24 cellular contexts compared by ENCODE assay signal in genomic region chr16:29154100-29154499, GRCh38.
DNase-seq lines count a peak whose midpoint lies in the region; ATAC-seq, FAIRE-seq and TF ChIP-seq lines count a peak whose summit lies in the region.
"Had no signal": no experiment of that assay in that cellular context is flagged by ENCODE, and none has a peak within 500 bp of the region (broad histone marks: within the 10 kb centered on the region; RNA-seq: fewer than 3 reads in every experiment).

No MANE protein-coding gene starts in this region.

- BruUV-seq in HepG2 (replicated peaks; lab: Mats Ljungman, UMichigan): no TSS peak

- H3K4me1 ChIP-seq in HepG2 (ENCODE audit: insufficient read depth, low read length) (peaks cover 70% of the 10 kb centered on the region), right lobe of liver (peaks cover 0 to 18% (median 5%) of the 10 kb centered on the region in 4 donors)
- H3K4me1 ChIP-seq: Peyer's patch, SJCRH30 had no signal

- H3K79me2 ChIP-seq in HepG2 (ENCODE audit: insufficient read depth, low read length): no peaks in the 10 kb centered on the region

- no peaks in the 10 kb centered on the region for H3K9me3 Mint-ChIP-seq in memory B cell
- H3K9me3 Mint-ChIP-seq: activated naive CD4-positive, alpha-beta T cell treated with anti-CD3 and anti-CD28 coated beads, Interleukin-2, amount 50 U/mL, for 72 hours; activated T-cell treated with anti-CD3 and anti-CD28 coated beads, Interleukin-2, amount 50 U/mL, for 72 hours had no signal

- TF ChIP-seq POLR2A in HepG2 (IDR thresholded peaks at IDR 0.05; ENCODE audit: insufficient read depth in 1 of 2, low read depth in 2 of 2, low read length in 2 of 2) (no peak), right lobe of liver (IDR thresholded peaks at IDR 0.05) (no peak)

- TF ChIP-seq RAD21 in HepG2 (CRISPR knock-in tag; IDR thresholded peaks at IDR 0.05): no peak

- H3K4me3 Mint-ChIP-seq in memory B cell: no peak overlapping the region
- H3K4me3 Mint-ChIP-seq: activated CD4-positive, alpha-beta T cell treated with anti-CD3 and anti-CD28 coated beads for 36 hours; activated T-cell treated with anti-CD3 and anti-CD28 coated beads, Interleukin-2, amount 50 U/mL, for 72 hours had no signal

- CTCF ChIA-PET in HepG2 (lab: Yijun Ruan, JAX; ENCODE audit: low intra/inter-chr PET ratio, low total read pairs): no interaction called here

- H3K36me3 ChIP-seq in HepG2 (replicated peaks in 1 of 2; ENCODE audit: control insufficient read depth in 1 of 2, insufficient read depth in 2 of 2, low read length in 2 of 2) (no peaks in the 10 kb centered on the region), right lobe of liver (no peaks in the 10 kb centered on the region), KOPT-K1 (ENCODE audit: insufficient read depth, low read length) (no peaks in the 10 kb centered on the region)
- H3K36me3 ChIP-seq: Peyer's patch, SJCRH30, tibial artery had no signal

- WGBS in HepG2 (ENCODE audit: low lambda C conversion rate): 75% methylated on average over 11 of the region's 17 CpGs
- WGBS in right lobe of liver (ENCODE audit: insufficient coverage, low coverage, low lambda C conversion rate, missing lambda C conversion rate): 89% methylated on average over 10 of the region's 17 CpGs

- peaks cover 8% of the 10 kb centered on the region for H3K4me1 Mint-ChIP-seq in memory B cell

- no peak overlapping the region for H3K27ac ChIP-seq in HepG2 (ENCODE audit: extremely low read length, insufficient read depth, low read length)
- H3K27ac ChIP-seq in right lobe of liver: no peak overlapping the region
- peak overlapping the region; percentile 90 for H3K27ac ChIP-seq in KOPT-K1 (ENCODE audit: low read depth, low read length, poor library complexity, severe bottlenecking)
- H3K27ac ChIP-seq: KMS-11, SJCRH30, tibial artery had no signal

- DNase-seq in HepG2 (ENCODE audit: low spot score): no peak
- no peak for DNase-seq in right lobe of liver
- no peak for DNase-seq in memory B cell (ENCODE audit: low spot score in 2 of 2)
- DNase-seq in urothelium cell line (ENCODE audit: low spot score): peak; percentile 40
- DNase-seq: activated T-cell treated with anti-CD3 and anti-CD28 coated beads, Interleukin-2, amount 50 U/mL, for 72 hours; central memory CD4-positive, alpha-beta T cell; DMS53; GF-D8; GOT3; NCI-H2171 treated with DMSO at 0.1 percent for 48 hours; NCI-H526 treated with DMSO at 0.1 percent for 48 hours; Peyer's patch; SJCRH30; spleen; stimulated activated CD4-positive, alpha-beta T cell treated with anti-CD3 and anti-CD28 coated beads, Interleukin-4, amount 100 ng/mL, for 1 hour; stimulated activated naive CD4-positive, alpha-beta T cell treated with Interleukin-2 at 50 U/mL for 16 hours; T-helper 1 cell had no signal

- H2AFZ ChIP-seq in HepG2 (ENCODE audit: low read length): no peak overlapping the region

- no peak overlapping the region for H3K4me3 ChIP-seq in HepG2 (replicated peaks in 1 of 3; ENCODE audit: insufficient read depth in 1 of 3, low read depth in 2 of 3, low read length in 3 of 3)
- no peak overlapping the region for H3K4me3 ChIP-seq in right lobe of liver
- H3K4me3 ChIP-seq: Peyer's patch, SJCRH30, spleen, tibial artery had no signal

- H3K27me3 ChIP-seq in HepG2 (ENCODE audit: control insufficient read depth in 1 of 2, insufficient read depth in 2 of 2, low read length in 2 of 2): peaks cover 0 to 3% of the 10 kb centered on the region in 2 experiments; a peak in 1 of 5 replicates
- H3K27me3 ChIP-seq in right lobe of liver: no peaks in the 10 kb centered on the region
- H3K27me3 ChIP-seq: Peyer's patch, SJCRH30, spleen, tibial artery had no signal

- no peak for TF ChIP-seq CTCF in HepG2 (CRISPR knock-in tag; IDR thresholded peaks at IDR 0.05)
- TF ChIP-seq CTCF in right lobe of liver (IDR thresholded peaks at IDR 0.05): no peak

- H3K9me3 ChIP-seq in HepG2 (ENCODE audit: low read length) (no peaks in the 10 kb centered on the region), right lobe of liver (no peaks in the 10 kb centered on the region), KOPT-K1 (ENCODE audit: insufficient read depth, low read length, poor library complexity, severe bottlenecking) (no peaks in the 10 kb centered on the region)
- H3K9me3 ChIP-seq: Peyer's patch, SJCRH30, spleen, tibial artery had no signal

- intact Hi-C loops in HepG2 (cut with micrococcal nuclease; ENCODE audit: unreplicated experiment) (no loop called here), right lobe of liver (cut with DNase I) (no loop called here)

- no peak overlapping the region for H3K4me2 ChIP-seq in HepG2 (ENCODE audit: low read depth, low read length)
- H3K4me2 ChIP-seq: KMS-11 had no signal

- no peaks in the 10 kb centered on the region for H4K20me1 ChIP-seq in HepG2 (ENCODE audit: insufficient read depth, low read length)

- TF ChIP-seq EP300 in HepG2 (IDR thresholded peaks at IDR 0.05; ENCODE audit: low read depth in 2 of 2, low read length in 2 of 2) (no peak), HepG2 (CRISPR knock-in tag; IDR thresholded peaks at IDR 0.05; ENCODE audit: borderline replicate concordance) (no peak)

- in situ Hi-C loops in HepG2 (cut with HindIII; ENCODE audit: extremely low pct_ligation_motif_present, low pct_unique_long_range_greater_than_20kb): no loop called here

- FAIRE-seq in HepG2 (lab: Jason Lieb, UNC): no peak
- no peak for FAIRE-seq in urothelium cell line (lab: Jason Lieb, UNC)

- ATAC-seq in HepG2: no peak
- ATAC-seq in right lobe of liver: no peak
- no peak for ATAC-seq in memory B cell (ENCODE audit: low read depth)
- ATAC-seq in GM19023 (IDR thresholded peaks at IDR 0.05; ENCODE audit: unreplicated experiment): no peak
- no peak for ATAC-seq in GM19397 (IDR thresholded peaks at IDR 0.05; ENCODE audit: unreplicated experiment)

- H3K9ac ChIP-seq in HepG2 (ENCODE audit: insufficient read depth, low read depth, low read length): no peak overlapping the region
- H3K9ac ChIP-seq: KMS-11 had no signal

- POLR2A ChIA-PET in HepG2 (lab: Yijun Ruan, JAX): no interaction called here

- no peaks in the 10 kb centered on the region for H3K27me3 Mint-ChIP-seq in memory B cell
- H3K27me3 Mint-ChIP-seq: activated CD4-positive, alpha-beta T cell treated with anti-CD3 and anti-CD28 coated beads for 36 hours had no signal

- peaks cover 6% of the 10 kb centered on the region for H3K36me3 Mint-ChIP-seq in memory B cell

- H3K27ac Mint-ChIP-seq in memory B cell: peak overlapping the region; percentile 38
- H3K27ac Mint-ChIP-seq: activated CD4-positive, alpha-beta T cell treated with anti-CD3 and anti-CD28 coated beads for 36 hours; activated T-cell treated with anti-CD3 and anti-CD28 coated beads, Interleukin-2, amount 50 U/mL, for 72 hours had no signal

TF ChIP-seq in HepG2, 621 proteins besides CTCF, POLR2A, EP300 and RAD21:
- TF ChIP-seq ZBTB38 (CRISPR knock-in tag; IDR thresholded peaks at IDR 0.05) (0 out of 2 replicates have a peak, but pooled peaks have one; percentile 35), ZNF232 (CRISPR knock-in tag; IDR thresholded peaks at IDR 0.05; ENCODE audit: borderline replicate concordance) (no peak), FLYWCH1 (CRISPR knock-in tag; IDR thresholded peaks at IDR 0.05) (no peak), TGIF2 (CRISPR knock-in tag; IDR thresholded peaks at IDR 0.05) (no peak)
